Comparison of ENCODE assay signal across 17 cellular contexts in the genomic region with DNA sequence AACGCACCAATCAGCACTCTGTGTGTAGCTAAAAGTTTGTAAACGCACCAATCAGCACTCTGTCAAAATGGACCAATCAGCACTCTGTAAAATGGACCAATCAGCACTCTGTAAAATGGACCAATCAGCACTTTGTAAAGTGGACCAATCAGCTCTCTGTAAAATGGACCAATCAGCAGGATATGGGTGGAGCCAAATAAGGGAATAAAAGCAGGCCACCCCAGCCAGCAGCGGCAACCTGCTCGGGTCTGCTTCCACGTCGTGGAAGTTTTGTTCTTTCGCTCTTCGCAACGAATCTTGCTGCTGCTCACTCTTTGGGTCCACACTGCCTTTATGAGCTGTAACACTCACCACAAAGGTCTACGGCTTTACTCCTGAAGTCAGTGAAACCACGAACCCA. TPM values are rescaled to one million over a fixed set of nuclear protein-coding genes. Genes with fewer than 3 reads are reported as not detected.
DNase-seq lines count a peak whose midpoint lies in the region; ATAC-seq, FAIRE-seq and TF ChIP-seq lines count a peak whose summit lies in the region.
"Not testable (repeated sequence)": the region's sequence is repeated elsewhere in the genome, so short reads cannot be mapped to it uniquely, and the experiment has no call there.
"Had no signal": no experiment of that assay in that cellular context is flagged by ENCODE, and none has a peak within 500 bp of the region (broad histone marks: within the 10 kb centered on the region; RNA-seq: fewer than 3 reads in every experiment).

No MANE protein-coding gene starts in this region.

- peaks cover 38% of the 10 kb centered on the region for H3K36me3 Mint-ChIP-seq in T-helper 1 cell treated with Interleukin-12 subunit alpha and Interleukin-12 subunit beta and Interleukin-4 antibody, amounts not matched to agents 30 μg/mL and 1 μg/mL, for 36 hours (ENCODE audit: low read depth)
- H3K36me3 Mint-ChIP-seq in activated CD4-positive, alpha-beta T cell treated with anti-CD3 and anti-CD28 coated beads, Interleukin-2, amount 10 ng/mL, durations not matched to agents 24 days and 14 days (ENCODE audit: low read depth): peaks cover 30% of the 10 kb centered on the region
- peaks cover 16% of the 10 kb centered on the region for H3K36me3 Mint-ChIP-seq in activated T-cell treated with anti-CD3 and anti-CD28 coated beads, Interleukin-2, amount 50 U/mL, for 24 hours (ENCODE audit: low read depth)
- H3K36me3 Mint-ChIP-seq in activated naive CD8-positive, alpha-beta T cell treated with anti-CD3 and anti-CD28 coated beads, Interleukin-2, amount 10 ng/mL, durations not matched to agents 7 days and 5 days: peaks cover 64% of the 10 kb centered on the region

- not testable (repeated sequence) for H3K27me3 Mint-ChIP-seq in T-helper 1 cell treated with Interleukin-12 subunit alpha and Interleukin-12 subunit beta and Interleukin-4 antibody, amounts not matched to agents 30 μg/mL and 1 μg/mL, for 36 hours (ENCODE audit: low read depth); activated CD4-positive, alpha-beta T cell treated with anti-CD3 and anti-CD28 coated beads, Interleukin-2, amount 10 ng/mL, durations not matched to agents 24 days and 14 days; activated T-cell treated with anti-CD3 and anti-CD28 coated beads, Interleukin-2, amount 50 U/mL, for 24 hours; activated naive CD8-positive, alpha-beta T cell treated with anti-CD3 and anti-CD28 coated beads, Interleukin-2, amount 10 ng/mL, durations not matched to agents 7 days and 5 days; stimulated activated naive CD8-positive, alpha-beta T cell treated with anti-CD3 and anti-CD28 coated beads, Interleukin-15, amount 100 ng/mL, for 72 hours

- peaks cover 45% of the 10 kb centered on the region for H3K4me1 ChIP-seq in DND-41 (ENCODE audit: insufficient read depth, low read length)
- peaks cover 39% of the 10 kb centered on the region for H3K4me1 ChIP-seq in HepG2 (ENCODE audit: insufficient read depth, low read length)

- peaks cover 37% of the 10 kb centered on the region for H3K79me2 ChIP-seq in DND-41 (ENCODE audit: insufficient read depth, low read length)
- not testable (repeated sequence) for H3K79me2 ChIP-seq in HepG2 (ENCODE audit: insufficient read depth, low read length)

- not testable (repeated sequence) for BruUV-seq in HepG2 (replicated peaks; lab: Mats Ljungman, UMichigan)

- H3K9me3 ChIP-seq in DND-41 (ENCODE audit: insufficient read depth, low read length, severe bottlenecking); HepG2 (ENCODE audit: low read length): not testable (repeated sequence)

- intact Hi-C loops in activated CD4-positive, alpha-beta T cell treated with anti-CD3 and anti-CD28 coated beads, Interleukin-2, amount 10 ng/mL, durations not matched to agents 24 days and 14 days (cut with micrococcal nuclease): loop anchor here (5.0 to 10.0 kb wide), 2 partner anchors 407 to 530 kb away; partner anchors contain the start of gene STAMBPL1
- intact Hi-C loops in HepG2 (cut with micrococcal nuclease; ENCODE audit: unreplicated experiment): not testable (repeated sequence)

- peak overlapping the region; percentile 31 for H3K27ac Mint-ChIP-seq in T-helper 1 cell treated with Interleukin-12 subunit alpha and Interleukin-12 subunit beta and Interleukin-4 antibody, amounts not matched to agents 30 μg/mL and 1 μg/mL, for 36 hours
- not testable (repeated sequence) for H3K27ac Mint-ChIP-seq in activated CD4-positive, alpha-beta T cell treated with anti-CD3 and anti-CD28 coated beads, Interleukin-2, amount 10 ng/mL, durations not matched to agents 24 days and 14 days; stimulated activated naive CD8-positive, alpha-beta T cell treated with anti-CD3 and anti-CD28 coated beads, Interleukin-15, amount 100 ng/mL, for 72 hours
- peak overlapping the region; percentile 71 for H3K27ac Mint-ChIP-seq in activated T-cell treated with anti-CD3 and anti-CD28 coated beads, Interleukin-2, amount 50 U/mL, for 24 hours
- peak overlapping the region; percentile 87 for H3K27ac Mint-ChIP-seq in activated naive CD8-positive, alpha-beta T cell treated with anti-CD3 and anti-CD28 coated beads, Interleukin-2, amount 10 ng/mL, durations not matched to agents 7 days and 5 days

- H3K9me3 Mint-ChIP-seq in T-helper 1 cell treated with Interleukin-12 subunit alpha and Interleukin-12 subunit beta and Interleukin-4 antibody, amounts not matched to agents 30 μg/mL and 1 μg/mL, for 36 hours; activated T-cell treated with anti-CD3 and anti-CD28 coated beads, Interleukin-2, amount 50 U/mL, for 24 hours; stimulated activated naive CD8-positive, alpha-beta T cell treated with anti-CD3 and anti-CD28 coated beads, Interleukin-15, amount 100 ng/mL, for 72 hours: not testable (repeated sequence)
- peaks cover 11% of the 10 kb centered on the region for H3K9me3 Mint-ChIP-seq in activated CD4-positive, alpha-beta T cell treated with anti-CD3 and anti-CD28 coated beads, Interleukin-2, amount 10 ng/mL, durations not matched to agents 24 days and 14 days
- H3K9me3 Mint-ChIP-seq in activated naive CD8-positive, alpha-beta T cell treated with anti-CD3 and anti-CD28 coated beads, Interleukin-2, amount 10 ng/mL, durations not matched to agents 7 days and 5 days: peaks cover 16% of the 10 kb centered on the region

- in situ Hi-C loops in HepG2 (cut with HindIII; ENCODE audit: extremely low pct_ligation_motif_present, low pct_unique_long_range_greater_than_20kb): not testable (repeated sequence)

- peak; percentile 76 for DNase-seq in DND-41
- DNase-seq in activated CD4-positive, alpha-beta T cell treated with anti-CD3 and anti-CD28 coated beads, Interleukin-2, amount 10 ng/mL, durations not matched to agents 24 days and 14 days: peak; percentile 75
- DNase-seq in activated T-cell treated with anti-CD3 and anti-CD28 coated beads, Interleukin-2, amount 50 U/mL, for 24 hours; HepG2 (ENCODE audit: low spot score): not testable (repeated sequence)
- peak; percentile 49 for DNase-seq in activated naive CD8-positive, alpha-beta T cell treated with anti-CD3 and anti-CD28 coated beads, Interleukin-2, amount 10 ng/mL, durations not matched to agents 7 days and 5 days
- DNase-seq in stimulated activated CD4-positive, alpha-beta T cell treated with anti-CD3 and anti-CD28 coated beads, Interleukin-15, amount 100 ng/mL, for 24 hours: peak; percentile 41
- DNase-seq in stimulated activated naive CD8-positive, alpha-beta T cell treated with anti-CD3 and anti-CD28 coated beads, Interleukin-15, amount 100 ng/mL, for 72 hours: peak; percentile 40 to 48

- not testable (repeated sequence) for H3K27me3 ChIP-seq in DND-41 (ENCODE audit: insufficient read depth, low read length, poor library complexity); HepG2 (ENCODE audit: control insufficient read depth in 1 of 2, insufficient read depth in 2 of 2, low read length in 2 of 2)

- not testable (repeated sequence) for H4K20me1 ChIP-seq in DND-41 (ENCODE audit: insufficient read depth, low read length); HepG2 (ENCODE audit: insufficient read depth, low read length)

- peak overlapping the region; percentile 43 for H3K27ac ChIP-seq in DND-41 (ENCODE audit: low read length)
- not testable (repeated sequence) for H3K27ac ChIP-seq in HepG2 (ENCODE audit: extremely low read length, insufficient read depth, low read length)

- H3K9ac ChIP-seq in DND-41 (ENCODE audit: low read depth, low read length); HepG2 (ENCODE audit: insufficient read depth, low read depth, low read length): not testable (repeated sequence)

- TF ChIP-seq CTCF in DND-41 (IDR thresholded peaks at IDR 0.05; ENCODE audit: borderline replicate concordance, extremely low read depth, low read length, poor library complexity, severe bottlenecking); HepG2 (CRISPR knock-in tag; IDR thresholded peaks at IDR 0.05): not testable (repeated sequence)

- peak overlapping the region in 1 of 2 experiments; percentile 8; a peak in 1 of 4 replicates for H3K4me3 ChIP-seq in DND-41 (ENCODE audit: low read depth in 1 of 2, low read length in 2 of 2)
- H3K4me3 ChIP-seq in HepG2 (replicated peaks in 1 of 3; ENCODE audit: insufficient read depth in 1 of 3, low read depth in 2 of 3, low read length in 3 of 3): not testable (repeated sequence)

- not testable (repeated sequence) for TF ChIP-seq POLR2A in HepG2 (IDR thresholded peaks at IDR 0.05; ENCODE audit: insufficient read depth in 1 of 2, low read depth in 2 of 2, low read length in 2 of 2)

- H3K36me3 ChIP-seq in DND-41 (ENCODE audit: insufficient read depth, low read length); HepG2 (replicated peaks in 1 of 2; ENCODE audit: control insufficient read depth in 1 of 2, insufficient read depth in 2 of 2, low read length in 2 of 2): not testable (repeated sequence)

- peak overlapping the region; percentile 94; the same call in 1 of the 2 replicates for H3K4me2 ChIP-seq in DND-41 (ENCODE audit: insufficient read depth, low read length)
- H3K4me2 ChIP-seq in HepG2 (ENCODE audit: low read depth, low read length): not testable (repeated sequence)

- CTCF ChIA-PET in HepG2 (lab: Yijun Ruan, JAX; ENCODE audit: low intra/inter-chr PET ratio, low total read pairs): not testable (repeated sequence)

- peak overlapping the region; percentile 64 for H2AFZ ChIP-seq in DND-41 (ENCODE audit: low read depth, low read length)
- not testable (repeated sequence) for H2AFZ ChIP-seq in HepG2 (ENCODE audit: low read length)

- TF ChIP-seq RAD21 in HepG2 (CRISPR knock-in tag; IDR thresholded peaks at IDR 0.05): not testable (repeated sequence)

- FAIRE-seq in HepG2 (lab: Jason Lieb, UNC): not testable (repeated sequence)

- 97% methylated on average over 11 of the region's 11 CpGs for WGBS in HepG2 (ENCODE audit: low lambda C conversion rate)

- peak overlapping the region; percentile 33 for H3K4me3 Mint-ChIP-seq in T-helper 1 cell treated with Interleukin-12 subunit alpha and Interleukin-12 subunit beta and Interleukin-4 antibody, amounts not matched to agents 30 μg/mL and 1 μg/mL, for 36 hours
- peak overlapping the region; percentile 17 for H3K4me3 Mint-ChIP-seq in activated CD4-positive, alpha-beta T cell treated with anti-CD3 and anti-CD28 coated beads, Interleukin-2, amount 10 ng/mL, durations not matched to agents 24 days and 14 days
- H3K4me3 Mint-ChIP-seq in activated T-cell treated with anti-CD3 and anti-CD28 coated beads, Interleukin-2, amount 50 U/mL, for 24 hours: peak overlapping the region; percentile 41
- H3K4me3 Mint-ChIP-seq in activated naive CD8-positive, alpha-beta T cell treated with anti-CD3 and anti-CD28 coated beads, Interleukin-2, amount 10 ng/mL, durations not matched to agents 7 days and 5 days: peak overlapping the region; percentile 69
- peak overlapping the region; percentile 31 to 48 for H3K4me3 Mint-ChIP-seq in stimulated activated naive CD8-positive, alpha-beta T cell treated with anti-CD3 and anti-CD28 coated beads, Interleukin-15, amount 100 ng/mL, for 72 hours

- POLR2A ChIA-PET in activated naive CD8-positive, alpha-beta T cell treated with anti-CD3 and anti-CD28 coated beads, Interleukin-2, amount 10 ng/mL, durations not matched to agents 7 days and 5 days (lab: Charles Lee): interaction anchor here (0.8 to 6.9 kb wide), 11 partner anchors 9 to 422 kb away, joined by 3 to 170 read pairs (median 8); partner anchors contain the start of genes FAS, IFIT1, IFIT2 and IFIT3
- POLR2A ChIA-PET in HepG2 (lab: Yijun Ruan, JAX): interaction anchor here (1.0 to 1.5 kb wide), 2 partner anchors 20 to 232 kb away, joined by 3 read pairs; partner anchors contain the start of gene IFIT1

- peaks cover 26% of the 10 kb centered on the region for H3K4me1 Mint-ChIP-seq in T-helper 1 cell treated with Interleukin-12 subunit alpha and Interleukin-12 subunit beta and Interleukin-4 antibody, amounts not matched to agents 30 μg/mL and 1 μg/mL, for 36 hours (ENCODE audit: low read depth)
- peaks cover 35% of the 10 kb centered on the region for H3K4me1 Mint-ChIP-seq in activated CD4-positive, alpha-beta T cell treated with anti-CD3 and anti-CD28 coated beads, Interleukin-2, amount 10 ng/mL, durations not matched to agents 24 days and 14 days
- peaks cover 41% of the 10 kb centered on the region for H3K4me1 Mint-ChIP-seq in activated T-cell treated with anti-CD3 and anti-CD28 coated beads, Interleukin-2, amount 50 U/mL, for 24 hours (ENCODE audit: low read depth)
- peaks cover 28% of the 10 kb centered on the region for H3K4me1 Mint-ChIP-seq in activated naive CD8-positive, alpha-beta T cell treated with anti-CD3 and anti-CD28 coated beads, Interleukin-2, amount 10 ng/mL, durations not matched to agents 7 days and 5 days
- H3K4me1 Mint-ChIP-seq in stimulated activated naive CD8-positive, alpha-beta T cell treated with anti-CD3 and anti-CD28 coated beads, Interleukin-15, amount 100 ng/mL, for 72 hours: peaks cover 39% of the 10 kb centered on the region

- not testable (repeated sequence) for TF ChIP-seq EP300 in HepG2 (IDR thresholded peaks at IDR 0.05; ENCODE audit: low read depth in 2 of 2, low read length in 2 of 2); HepG2 (CRISPR knock-in tag; IDR thresholded peaks at IDR 0.05; ENCODE audit: borderline replicate concordance)

- peak; percentile 3; the same call in 1 of the 3 replicates for ATAC-seq in DND-41 (ENCODE audit: insufficient read depth, low read depth)
- ATAC-seq in activated naive CD8-positive, alpha-beta T cell treated with anti-CD3 and anti-CD28 coated beads, Interleukin-2, amount 10 ng/mL, durations not matched to agents 7 days and 5 days (ENCODE audit: low read depth); HepG2; stimulated activated naive CD8-positive, alpha-beta T cell treated with anti-CD3 and anti-CD28 coated beads, Interleukin-15, amount 100 ng/mL, for 72 hours: not testable (repeated sequence)

RNA-seq across cellular contexts. Expression of gene IFIT5, which starts 2.1 kb away (rescaled TPM):
- total RNA-seq in activated CD4-positive, alpha-beta T cell treated with anti-CD3 and anti-CD28 coated beads, Interleukin-2, amount 10 ng/mL, durations not matched to agents 24 days and 14 days: 8.5 and 9.5 TPM in 2 replicates
- total RNA-seq in activated naive CD8-positive, alpha-beta T cell treated with anti-CD3 and anti-CD28 coated beads, Interleukin-2, amount 10 ng/mL, durations not matched to agents 7 days and 5 days: 10 to 100 TPM; 30.7 to 32.2 TPM
- 8.3 and 12.5 TPM in 2 replicates for total RNA-seq in HepG2 (2016; rRNA removed; fragmentation: Illumina TruSeq; extraction: Trizol)
- 1.0 and 1.1 TPM in 2 replicates for total RNA-seq in HepG2 (2016; cell fraction: cytosol; rRNA removed; fragmentation: Illumina TruSeq; extraction: Trizol; ENCODE audit: low read depth)
- 8.2 and 12.7 TPM in 2 replicates for total RNA-seq in HepG2 (2016; cell fraction: insoluble cytoplasmic fraction; rRNA removed; fragmentation: Illumina TruSeq; extraction: Trizol)
- 3.3 and 4.0 TPM in 2 replicates for total RNA-seq in HepG2 (2016; cell fraction: membrane; rRNA removed; fragmentation: Illumina TruSeq; extraction: Trizol)
- total RNA-seq in HepG2 (2016; cell fraction: nucleus; rRNA removed; fragmentation: Illumina TruSeq; extraction: Trizol): 5.6 and 6.4 TPM in 2 replicates
- polyA plus RNA-seq in HepG2 (2011; rRNA removed): 2.1 and 2.2 TPM in 2 replicates
- 1.0 and 1.7 TPM in 2 replicates for polyA plus RNA-seq in HepG2 (2011; cell fraction: cytosol; rRNA removed)
- polyA plus RNA-seq in HepG2 (2011; cell fraction: nucleus; rRNA removed): 0.74 and 0.78 TPM in 2 replicates
- 2.6 and 4.0 TPM in 2 replicates for polyA plus RNA-seq in HepG2 (2012)
- polyA plus RNA-seq in HepG2 (2016; cell fraction: cytosol; fragmentation: Illumina TruSeq; extraction: Trizol; ENCODE audit: low read depth): 0.29 and 0.33 TPM in 2 replicates
- 9.9 and 10.7 TPM in 2 replicates for polyA plus RNA-seq in HepG2 (2016; cell fraction: insoluble cytoplasmic fraction; fragmentation: Illumina TruSeq; extraction: Trizol; ENCODE audit: low read depth)
- polyA plus RNA-seq in HepG2 (2016; cell fraction: membrane; fragmentation: Illumina TruSeq; extraction: Trizol; ENCODE audit: low read depth): 1.1 TPM in 2 replicates
- 4.2 TPM in 2 replicates for polyA plus RNA-seq in HepG2 (2016; cell fraction: nucleus; fragmentation: Illumina TruSeq; extraction: Trizol; ENCODE audit: insufficient read depth, low read depth)
- 0.96 and 1.1 TPM in 2 replicates for polyA minus RNA-seq in HepG2 (2011; rRNA and poly(A)+ RNA removed; ENCODE audit: low replicate concordance)
- 2.8 and 3.6 TPM in 2 replicates for polyA minus RNA-seq in HepG2 (2011; cell fraction: cytosol; rRNA and poly(A)+ RNA removed)
- 4.4 and 8.3 TPM in 2 replicates for polyA minus RNA-seq in HepG2 (2011; cell fraction: nucleus; rRNA and poly(A)+ RNA removed)

RNA-seq across cellular contexts. Expression of gene IFIT1, which starts 19.9 kb away (rescaled TPM):
- 0.58 and 1.0 TPM in 2 replicates for total RNA-seq in activated CD4-positive, alpha-beta T cell treated with anti-CD3 and anti-CD28 coated beads, Interleukin-2, amount 10 ng/mL, durations not matched to agents 24 days and 14 days
- total RNA-seq in activated naive CD8-positive, alpha-beta T cell treated with anti-CD3 and anti-CD28 coated beads, Interleukin-2, amount 10 ng/mL, durations not matched to agents 7 days and 5 days: 10 to 100 TPM; 45.7 to 48.4 TPM
- total RNA-seq in HepG2 (2016; rRNA removed; fragmentation: Illumina TruSeq; extraction: Trizol): 5.5 and 7.5 TPM in 2 replicates
- total RNA-seq in HepG2 (2016; cell fraction: cytosol; rRNA removed; fragmentation: Illumina TruSeq; extraction: Trizol; ENCODE audit: low read depth): 1.0 and 1.2 TPM in 2 replicates
- 5.3 and 6.9 TPM in 2 replicates for total RNA-seq in HepG2 (2016; cell fraction: insoluble cytoplasmic fraction; rRNA removed; fragmentation: Illumina TruSeq; extraction: Trizol)
- total RNA-seq in HepG2 (2016; cell fraction: membrane; rRNA removed; fragmentation: Illumina TruSeq; extraction: Trizol): 1.8 and 2.7 TPM in 2 replicates
- total RNA-seq in HepG2 (2016; cell fraction: nucleus; rRNA removed; fragmentation: Illumina TruSeq; extraction: Trizol): 1.7 and 2.9 TPM in 2 replicates
- polyA plus RNA-seq in HepG2 (2011; rRNA removed): 1.2 and 1.5 TPM in 2 replicates
- polyA plus RNA-seq in HepG2 (2011; cell fraction: cytosol; rRNA removed): 0.64 and 1.2 TPM in 2 replicates
- 0.21 and 0.61 TPM in 2 replicates for polyA plus RNA-seq in HepG2 (2011; cell fraction: nucleus; rRNA removed)
- 1.6 and 3.8 TPM in 2 replicates for polyA plus RNA-seq in HepG2 (2012)
- 0.47 and 0.49 TPM in 2 replicates for polyA plus RNA-seq in HepG2 (2016; cell fraction: cytosol; fragmentation: Illumina TruSeq; extraction: Trizol; ENCODE audit: low read depth)
- polyA plus RNA-seq in HepG2 (2016; cell fraction: insoluble cytoplasmic fraction; fragmentation: Illumina TruSeq; extraction: Trizol; ENCODE audit: low read depth): 6.6 and 7.5 TPM in 2 replicates
- 0.80 and 0.81 TPM in 2 replicates for polyA plus RNA-seq in HepG2 (2016; cell fraction: membrane; fragmentation: Illumina TruSeq; extraction: Trizol; ENCODE audit: low read depth)
- polyA plus RNA-seq in HepG2 (2016; cell fraction: nucleus; fragmentation: Illumina TruSeq; extraction: Trizol; ENCODE audit: insufficient read depth, low read depth): 2.6 and 2.9 TPM in 2 replicates
- 0.12 and 1.4 TPM in 2 replicates for polyA minus RNA-seq in HepG2 (2011; rRNA and poly(A)+ RNA removed; ENCODE audit: low replicate concordance)
- polyA minus RNA-seq in HepG2 (2011; cell fraction: cytosol; rRNA and poly(A)+ RNA removed): 0.79 and 1.1 TPM in 2 replicates
- 0.64 and 1.4 TPM in 2 replicates for polyA minus RNA-seq in HepG2 (2011; cell fraction: nucleus; rRNA and poly(A)+ RNA removed)

RNA-seq across cellular contexts. Expression of gene IFIT1B, which starts 34.4 kb away (rescaled TPM):
- total RNA-seq in activated CD4-positive, alpha-beta T cell treated with anti-CD3 and anti-CD28 coated beads, Interleukin-2, amount 10 ng/mL, durations not matched to agents 24 days and 14 days: not detected in 2 replicates
- total RNA-seq in activated naive CD8-positive, alpha-beta T cell treated with anti-CD3 and anti-CD28 coated beads, Interleukin-2, amount 10 ng/mL, durations not matched to agents 7 days and 5 days: not detected
- not detected in 2 replicates for total RNA-seq in HepG2 (2016; rRNA removed; fragmentation: Illumina TruSeq; extraction: Trizol)
- total RNA-seq in HepG2 (2016; cell fraction: cytosol; rRNA removed; fragmentation: Illumina TruSeq; extraction: Trizol; ENCODE audit: low read depth): not detected in 2 replicates
- total RNA-seq in HepG2 (2016; cell fraction: insoluble cytoplasmic fraction; rRNA removed; fragmentation: Illumina TruSeq; extraction: Trizol): not detected in 2 replicates
- not detected in 2 replicates for total RNA-seq in HepG2 (2016; cell fraction: membrane; rRNA removed; fragmentation: Illumina TruSeq; extraction: Trizol)
- not detected in 2 replicates for total RNA-seq in HepG2 (2016; cell fraction: nucleus; rRNA removed; fragmentation: Illumina TruSeq; extraction: Trizol)
- polyA plus RNA-seq in HepG2 (2011; rRNA removed): not detected in 2 replicates
- not detected in 2 replicates for polyA plus RNA-seq in HepG2 (2011; cell fraction: cytosol; rRNA removed)
- not detected in 2 replicates for polyA plus RNA-seq in HepG2 (2011; cell fraction: nucleus; rRNA removed)
- polyA plus RNA-seq in HepG2 (2012): not detected in 2 replicates
- polyA plus RNA-seq in HepG2 (2016; cell fraction: cytosol; fragmentation: Illumina TruSeq; extraction: Trizol; ENCODE audit: low read depth): not detected in 2 replicates
- polyA plus RNA-seq in HepG2 (2016; cell fraction: insoluble cytoplasmic fraction; fragmentation: Illumina TruSeq; extraction: Trizol; ENCODE audit: low read depth): not detected in 2 replicates
- not detected in 2 replicates for polyA plus RNA-seq in HepG2 (2016; cell fraction: membrane; fragmentation: Illumina TruSeq; extraction: Trizol; ENCODE audit: low read depth)
- not detected in 2 replicates for polyA plus RNA-seq in HepG2 (2016; cell fraction: nucleus; fragmentation: Illumina TruSeq; extraction: Trizol; ENCODE audit: insufficient read depth, low read depth)
- polyA minus RNA-seq in HepG2 (2011; rRNA and poly(A)+ RNA removed; ENCODE audit: low replicate concordance): not detected in 2 replicates
- polyA minus RNA-seq in HepG2 (2011; cell fraction: cytosol; rRNA and poly(A)+ RNA removed): not detected in 2 replicates
- polyA minus RNA-seq in HepG2 (2011; cell fraction: nucleus; rRNA and poly(A)+ RNA removed): not detected in 2 replicates
- total RNA-seq: bronchial epithelial cell, colonic mucosa, epithelial cell of proximal tubule, left ventricle myocardium superior, PC-3, vagina had no signal
- polyA plus RNA-seq: CD14-positive monocyte, keratinocyte, small intestine had no signal

Comparison
In these comparisons a context has a peak if more than half of its experiments do, and no peak if none do; other contexts are left out.
1. H3K4me3 Mint-ChIP-seq: peak in every context shown above with its lines; median percentile 69 in activated naive CD8-positive, alpha-beta T cell treated with anti-CD3 and anti-CD28 coated beads, Interleukin-2, amount 10 ng/mL, durations not matched to agents 7 days and 5 days; 41 in activated T-cell treated with anti-CD3 and anti-CD28 coated beads, Interleukin-2, amount 50 U/mL, for 24 hours; 40 in stimulated activated naive CD8-positive, alpha-beta T cell treated with anti-CD3 and anti-CD28 coated beads, Interleukin-15, amount 100 ng/mL, for 72 hours; 33 in T-helper 1 cell treated with Interleukin-12 subunit alpha and Interleukin-12 subunit beta and Interleukin-4 antibody, amounts not matched to agents 30 μg/mL and 1 μg/mL, for 36 hours; 17 in activated CD4-positive, alpha-beta T cell treated with anti-CD3 and anti-CD28 coated beads, Interleukin-2, amount 10 ng/mL, durations not matched to agents 24 days and 14 days.